Comparison of ENCODE assay signal across 1 cellular context in genomic region chrY:18815751-18816150, GRCh38. TPM values are rescaled to one million over a fixed set of nuclear protein-coding genes. Genes with fewer than 3 reads are reported as not detected.
"Had no signal": no experiment of that assay in that cellular context is flagged by ENCODE, and none has a peak within 500 bp of the region (broad histone marks: within the 10 kb centered on the region; RNA-seq: fewer than 3 reads in every experiment).

No MANE protein-coding gene starts in this region.

RNA-seq across cellular contexts. Expression of gene HSFY2, which starts 42.2 kb away (rescaled TPM):
- polyA plus RNA-seq: SK-N-SH had no signal
